ENCODE assay signal across 8 cellular contexts in genomic region chr4:67545996-67546356, GRCh38. TPM values are rescaled to one million over a fixed set of nuclear protein-coding genes. Genes with fewer than 3 reads are reported as not detected.
DNase-seq lines count a peak whose midpoint lies in the region; ATAC-seq and TF ChIP-seq lines count a peak whose summit lies in the region.

No MANE protein-coding gene starts in this region.

- H3K27me3 Mint-ChIP-seq in activated T-cell treated with anti-CD3 and anti-CD28 coated beads, Interleukin-2, amount 50 U/mL, for 24 hours, result no peaks in the 10 kb centered on the region

- H3K36me3 Mint-ChIP-seq in activated T-cell treated with anti-CD3 and anti-CD28 coated beads, Interleukin-2, amount 50 U/mL, for 24 hours (ENCODE audit: low read depth), result peaks cover 36% of the 10 kb centered on the region

- H3K27me3 ChIP-seq in SU-DHL-6 (ENCODE audit: low read length) (no peaks in the 10 kb centered on the region), iPS-15b (ENCODE audit: control insufficient read depth, insufficient read depth, low read length) (no peaks in the 10 kb centered on the region), thoracic aorta (replicated peaks; ENCODE audit: insufficient read depth) (no peaks in the 10 kb centered on the region)

- ATAC-seq in thoracic aorta (ENCODE audit: insufficient number of reproducible peaks, low FRiP score, low read depth) (no peak), GM18520 (IDR thresholded peaks at IDR 0.05; ENCODE audit: unreplicated experiment) (no peak), HG02970 (IDR thresholded peaks at IDR 0.05; ENCODE audit: low FRiP score, unreplicated experiment) (no peak)

- peaks cover 37% of the 10 kb centered on the region for H3K79me2 ChIP-seq in SU-DHL-6 (ENCODE audit: insufficient read depth, low read length)

- peak overlapping the region; percentile 53 for H3K9ac ChIP-seq in SU-DHL-6 (ENCODE audit: low read length)
- H3K9ac ChIP-seq in iPS-15b (ENCODE audit: low read depth, low read length), result no peak overlapping the region

- no peaks in the 10 kb centered on the region; the same call in 1 of the 2 replicates for H4K20me1 ChIP-seq in SU-DHL-6 (ENCODE audit: low read depth, low read length)

- peaks cover 4% of the 10 kb centered on the region; the same call in 1 of the 2 replicates for H3K36me3 ChIP-seq in SU-DHL-6 (ENCODE audit: low read length)
- H3K36me3 ChIP-seq in iPS-15b (ENCODE audit: control insufficient read depth, insufficient read depth, low read length), result no peaks in the 10 kb centered on the region
- peaks cover 3% of the 10 kb centered on the region for H3K36me3 ChIP-seq in thoracic aorta

- peak overlapping the region; percentile 95 for H3K4me3 Mint-ChIP-seq in activated T-cell treated with anti-CD3 and anti-CD28 coated beads, Interleukin-2, amount 50 U/mL, for 24 hours

- H3K4me2 ChIP-seq in SU-DHL-6 (ENCODE audit: low read depth, low read length, poor library complexity, severe bottlenecking), result peak overlapping the region; percentile 84

- H3K4me1 Mint-ChIP-seq in activated T-cell treated with anti-CD3 and anti-CD28 coated beads, Interleukin-2, amount 50 U/mL, for 24 hours (ENCODE audit: low read depth), result peaks cover 40% of the 10 kb centered on the region

- H3K4me3 ChIP-seq in SU-DHL-6 (ENCODE audit: insufficient read depth, low read length, poor library complexity, severe bottlenecking) (peak overlapping the region; percentile 59), iPS-15b (ENCODE audit: low read depth, low read length) (peak overlapping the region; percentile 69), thoracic aorta (peak overlapping the region; percentile 87)

- no peaks in the 10 kb centered on the region for H3K9me2 ChIP-seq in SU-DHL-6 (replicated peaks; ENCODE audit: insufficient read depth, low read length)

- peak overlapping the region; percentile 79 for H3K27ac ChIP-seq in SU-DHL-6 (ENCODE audit: low read depth, low read length)
- H3K27ac ChIP-seq in thoracic aorta, result peak overlapping the region; percentile 66 to 71

- no peak overlapping the region for H3K27ac Mint-ChIP-seq in activated T-cell treated with anti-CD3 and anti-CD28 coated beads, Interleukin-2, amount 50 U/mL, for 24 hours

- H2AFZ ChIP-seq in SU-DHL-6 (ENCODE audit: low read depth, low read length, severe bottlenecking), result no peak overlapping the region

- H3K9me3 ChIP-seq in SU-DHL-6 (ENCODE audit: insufficient read depth, low read length) (no peaks in the 10 kb centered on the region), iPS-15b (ENCODE audit: control insufficient read depth, insufficient read depth, low read length) (no peaks in the 10 kb centered on the region), thoracic aorta (no peaks in the 10 kb centered on the region)

- no peaks in the 10 kb centered on the region for H3K9me3 Mint-ChIP-seq in activated T-cell treated with anti-CD3 and anti-CD28 coated beads, Interleukin-2, amount 50 U/mL, for 24 hours

- no peaks in the 10 kb centered on the region for H3K4me1 ChIP-seq in iPS-15b (ENCODE audit: control insufficient read depth, insufficient read depth, low read length)
- peaks cover 5 to 30% of the 10 kb centered on the region in 2 donors for H3K4me1 ChIP-seq in thoracic aorta (ENCODE audit: control insufficient read depth in 1 of 2, low read depth in 2 of 2)

- TF ChIP-seq CTCF in SU-DHL-6 (IDR thresholded peaks at IDR 0.05; ENCODE audit: insufficient read depth, low read length, poor library complexity, severe bottlenecking), result no peak
- TF ChIP-seq CTCF in thoracic aorta (IDR thresholded peaks at IDR 0.05), result no peak

- DNase-seq in activated T-cell treated with anti-CD3 and anti-CD28 coated beads, Interleukin-2, amount 50 U/mL, for 24 hours, result no peak
- no peak for DNase-seq in activated T-cell treated with anti-CD3 and anti-CD28 coated beads, Interleukin-2, amount 50 U/mL, for 48 hours
- DNase-seq in thoracic aorta (ENCODE audit: low spot score), result no peak
- no peak for DNase-seq in stimulated activated CD4-positive, alpha-beta T cell treated with anti-CD3 and anti-CD28 coated beads, Interleukin-2, amount 100 ng/mL, for 48 hours

- H3F3A ChIP-seq in SU-DHL-6 (ENCODE audit: insufficient read depth), result peaks cover 15% of the 10 kb centered on the region

RNA-seq across cellular contexts. Expression of gene CENPC, which starts 0.7 kb away (rescaled TPM):
- total RNA-seq in thoracic aorta, result 10 to 100 TPM; 25.3 to 38.8 TPM

RNA-seq across cellular contexts. Expression of gene STAP1, which starts 12.6 kb away (rescaled TPM):
- under 1 TPM; 0.78 to 0.81 TPM for total RNA-seq in thoracic aorta
